ENCODE assay signal across 1 cellular context in the genomic region with DNA sequence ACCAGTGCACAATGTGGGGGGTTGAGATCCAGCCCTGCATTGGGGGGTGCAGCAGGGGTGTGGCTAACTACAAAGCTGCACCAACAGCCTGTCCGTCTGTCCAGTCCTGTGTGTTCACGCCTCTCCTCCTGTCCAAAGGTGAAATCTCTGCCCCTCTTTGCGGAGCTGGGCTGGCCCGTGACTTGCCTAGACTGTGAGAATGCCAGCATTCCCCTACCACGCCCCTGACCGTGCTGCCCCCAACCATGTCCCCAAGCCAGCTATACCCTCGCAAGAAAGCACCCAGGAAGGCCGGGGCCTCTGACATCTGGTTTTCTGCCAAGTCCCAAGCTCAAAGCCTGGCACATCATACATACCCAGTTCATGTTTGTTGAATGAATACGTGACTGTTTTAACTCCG.
TF ChIP-seq lines count a peak whose summit lies in the region.

No MANE protein-coding gene starts in this region.

TF ChIP-seq in H1, 55 proteins besides CTCF, POLR2A, EP300 and RAD21:
- TF ChIP-seq SUZ12 (IDR thresholded peaks at IDR 0.05; ENCODE audit: low read length) (no peak), YY1 (IDR thresholded peaks at IDR 0.05; ENCODE audit: low read depth, low read length) (no peak), SIRT6 (IDR thresholded peaks at IDR 0.05; ENCODE audit: low read length) (no peak)
TF ChIP-seq in H1: peak in this region for 0.
